23 cellular contexts compared by ENCODE assay signal in genomic region chr7:148886844-148887243, GRCh38.
"Had no signal": no experiment of that assay in that cellular context is flagged by ENCODE, and none has a peak within 500 bp of the region (broad histone marks: within the 10 kb centered on the region; RNA-seq: fewer than 3 reads in every experiment).

No MANE protein-coding gene starts in this region.

- H3K36me3 ChIP-seq: cardiac muscle cell, colonic mucosa, esophagus squamous epithelium, left lung, lower lobe of right lung, tibial nerve had no signal

- H3K27ac ChIP-seq: body of pancreas, cardiac muscle cell, colonic mucosa, epithelial cell of prostate, esophagus squamous epithelium, left lung, lower lobe of right lung, parathyroid adenoma, psoas muscle, tibial nerve had no signal

- H3K27me3 Mint-ChIP-seq: stimulated activated naive B cell treated with anti-CD40 and anti-IgM and Interleukin-4, amounts not matched to agents 10 μg/mL and 1 μg/mL and 100 μg/mL, for 72 hours had no signal

- H3K4me3 ChIP-seq: body of pancreas, cardiac muscle cell, colonic mucosa, esophagus squamous epithelium, left lung, lower lobe of right lung, psoas muscle, tibial nerve had no signal

- H3K27me3 ChIP-seq: body of pancreas, cardiac muscle cell, colonic mucosa, esophagus squamous epithelium, left lung, tibial nerve had no signal

- H3K9me3 Mint-ChIP-seq: activated naive CD4-positive, alpha-beta T cell treated with anti-CD3 and anti-CD28 coated beads, Interleukin-2, amount 10 ng/mL, durations not matched to agents 7 days and 5 days; activated T-helper 1 cell treated with anti-CD3 and anti-CD28 coated beads, Interleukin-12 subunit alpha, Interleukin-12 subunit beta, Interleukin-2, Interleukin-4 antibody, amounts not matched to agents 30 ng/mL and 10 ng/mL and 1 ng/mL, durations not matched to agents 14 hours and 24 hours and 36 hours; stimulated activated naive B cell treated with anti-CD40 and anti-IgM and Interleukin-4, amounts not matched to agents 10 μg/mL and 1 μg/mL and 100 μg/mL, for 72 hours had no signal

- H3K9me3 ChIP-seq: body of pancreas, colonic mucosa, esophagus squamous epithelium, left lung, lower lobe of right lung, psoas muscle, tibial nerve had no signal

- H3K4me1 ChIP-seq: psoas muscle had no signal

- DNase-seq: activated CD4-positive, alpha-beta T cell treated with anti-CD3 and anti-CD28 coated beads for 48 hours; activated effector memory CD4-positive, alpha-beta T cell treated with anti-CD3 and anti-CD28 coated beads, Interleukin-2, amount 50 U/mL, for 16 hours; activated naive CD4-positive, alpha-beta T cell treated with anti-CD3 and anti-CD28 coated beads, Interleukin-2, amount 10 ng/mL, durations not matched to agents 7 days and 5 days; activated T-cell treated with anti-CD3 and anti-CD28 coated beads for 4 hours; anterior cingulate cortex; body of pancreas; cerebellar nuclear complex; colonic mucosa; effector CD8-positive, alpha-beta T cell; esophagus squamous epithelium; left lung; lower lobe of right lung; mesenchymal stem cell; nephron progenitor cell; psoas muscle; stimulated activated CD4-positive, alpha-beta T cell treated with anti-CD3 and anti-CD28 coated beads, Interleukin-15, amount 100 ng/mL, for 24 hours; stimulated activated CD4-positive, alpha-beta T cell treated with anti-CD3 and anti-CD28 coated beads, Interleukin-2, amount 100 ng/mL, for 24 hours; stimulated activated naive B cell treated with anti-CD40 and anti-IgM and Interleukin-4, amounts not matched to agents 10 μg/mL and 1 μg/mL and 100 μg/mL, for 72 hours had no signal

- ATAC-seq: body of pancreas; left lung; lower lobe of right lung; psoas muscle; stimulated activated naive B cell treated with anti-CD40 and anti-IgM and Interleukin-4, amounts not matched to agents 10 μg/mL and 1 μg/mL and 100 μg/mL, for 72 hours had no signal

- H3K27ac Mint-ChIP-seq: activated T-helper 1 cell treated with anti-CD3 and anti-CD28 coated beads, Interleukin-12 subunit alpha, Interleukin-12 subunit beta, Interleukin-2, Interleukin-4 antibody, amounts not matched to agents 30 ng/mL and 10 ng/mL and 1 ng/mL, durations not matched to agents 14 hours and 24 hours and 36 hours had no signal
